18 cellular contexts compared by ENCODE assay signal in genomic region chr2:25308599-25308998, GRCh38. TPM values are rescaled to one million over a fixed set of nuclear protein-coding genes. Genes with fewer than 3 reads are reported as not detected.
DNase-seq lines count a peak whose midpoint lies in the region; ATAC-seq, FAIRE-seq and TF ChIP-seq lines count a peak whose summit lies in the region.
"Had no signal": no experiment of that assay in that cellular context is flagged by ENCODE, and none has a peak within 500 bp of the region (broad histone marks: within the 10 kb centered on the region; RNA-seq: fewer than 3 reads in every experiment).

No MANE protein-coding gene starts in this region.

- H3K36me3 ChIP-seq in SK-N-SH (replicated peaks in 1 of 2; ENCODE audit: control insufficient read depth in 1 of 2, insufficient read depth in 2 of 2, low read length in 1 of 2) (peaks cover 4 to 35% of the 10 kb centered on the region in 2 experiments), neuronal stem cell (replicated peaks in 1 of 2; ENCODE audit: control insufficient read depth in 2 of 2, insufficient read depth in 2 of 2, low read length in 2 of 2) (no peaks in the 10 kb centered on the region), kidney (ENCODE audit: control insufficient read depth in 1 of 2, insufficient read depth in 2 of 2, low read length in 2 of 2) (peaks cover 4 to 14% of the 10 kb centered on the region in 2 donors)

- no peaks in the 10 kb centered on the region for H3K27me3 Mint-ChIP-seq in central memory CD8-positive, alpha-beta T cell

- H3K27me3 ChIP-seq in SK-N-SH (ENCODE audit: insufficient read depth) (no peaks in the 10 kb centered on the region), neuronal stem cell (ENCODE audit: control insufficient read depth in 3 of 3, insufficient read depth in 3 of 3, low read depth in 1 of 3, low read length in 3 of 3) (no peaks in the 10 kb centered on the region)
- H3K27me3 ChIP-seq: ascending aorta, esophagus muscularis mucosa, spleen, upper lobe of left lung had no signal

- H3K4me1 ChIP-seq in SK-N-SH (ENCODE audit: control insufficient read depth in 1 of 2, insufficient read depth in 2 of 2, low read depth in 1 of 2, low read length in 1 of 2): peaks cover 13 to 96% of the 10 kb centered on the region in 2 experiments; a peak in 3 of 4 replicates
- peaks cover 13 to 36% of the 10 kb centered on the region in 2 donors for H3K4me1 ChIP-seq in neuronal stem cell (ENCODE audit: control insufficient read depth in 2 of 2, insufficient read depth in 1 of 2, low read depth in 1 of 2, low read length in 2 of 2)
- peaks cover 24 to 34% of the 10 kb centered on the region in 2 donors for H3K4me1 ChIP-seq in kidney (ENCODE audit: control insufficient read depth in 1 of 2, insufficient read depth in 1 of 2, low read depth in 1 of 2, low read length in 2 of 2)

- H4K20me1 ChIP-seq in SK-N-SH (ENCODE audit: insufficient read depth): peaks cover 8% of the 10 kb centered on the region

- H3K14ac ChIP-seq in neuronal stem cell (ENCODE audit: low read length): no peak overlapping the region

- no peaks in the 10 kb centered on the region for H3K9me3 Mint-ChIP-seq in central memory CD8-positive, alpha-beta T cell
- H3K9me3 Mint-ChIP-seq: T-helper 2 cell treated with Interferon-gamma antibody and Interleukin-4, amounts not matched to agents 5 μg/mL and 100 μg/mL, for 36 hours had no signal

- peak overlapping the region; percentile 95 for H2AK5ac ChIP-seq in neuronal stem cell (ENCODE audit: low read depth, low read length)

- peak; percentile 19; the same call in 1 of the 2 replicates for TF ChIP-seq RAD21 in SK-N-SH (IDR thresholded peaks at IDR 0.05; ENCODE audit: low read length)

- TF ChIP-seq CTCF in SK-N-SH (IDR thresholded peaks at IDR 0.05): no peak
- TF ChIP-seq CTCF in kidney (IDR thresholded peaks at IDR 0.05; ENCODE audit: borderline replicate concordance, extremely low read depth, insufficient read depth): no peak

- no peak overlapping the region for H3K23ac ChIP-seq in neuronal stem cell (ENCODE audit: low read depth, low read length, poor library complexity)

- H2BK15ac ChIP-seq in neuronal stem cell (ENCODE audit: low read length): peak overlapping the region; percentile 52

- no peak overlapping the region for H4K91ac ChIP-seq in neuronal stem cell (ENCODE audit: low read depth, low read length, poor library complexity)

- no peaks in the 10 kb centered on the region for H3K79me2 ChIP-seq in SK-N-SH (ENCODE audit: insufficient read depth)

- no peak overlapping the region for H2BK120ac ChIP-seq in neuronal stem cell (ENCODE audit: low read depth, low read length)

- no peak overlapping the region for H3K9ac ChIP-seq in SK-N-SH
- no peak overlapping the region for H3K9ac ChIP-seq in neuronal stem cell (ENCODE audit: low read depth, low read length, poor library complexity)
- H3K9ac ChIP-seq in kidney (ENCODE audit: low read length in 2 of 2): no peak overlapping the region

- H3K79me1 ChIP-seq in neuronal stem cell (ENCODE audit: low read depth, low read length): peaks cover 2% of the 10 kb centered on the region

- H3K27ac ChIP-seq in SK-N-SH (ENCODE audit: low read depth in 2 of 2, low read length in 1 of 2): peak overlapping the region in 1 of 2 experiments; percentile 53; a peak in 1 of 4 replicates
- H3K27ac ChIP-seq in neuronal stem cell (replicated peaks; ENCODE audit: low read length): no peak overlapping the region
- no peak overlapping the region for H3K27ac ChIP-seq in kidney (ENCODE audit: low read depth in 2 of 2, low read length in 2 of 2)
- H3K27ac ChIP-seq: ascending aorta, esophagus muscularis mucosa, spleen, upper lobe of left lung had no signal

- peak overlapping the region; percentile 33 for H2BK12ac ChIP-seq in neuronal stem cell (ENCODE audit: low read length)

- POLR2A ChIA-PET in SK-N-SH (lab: Yijun Ruan, JAX): interaction anchor here (0.9 to 1.6 kb wide), 6 partner anchors 14 to 57 kb away, joined by 3 to 7 read pairs (median 4); no protein-coding TSS in a partner anchor

- H3K4ac ChIP-seq in neuronal stem cell (ENCODE audit: low read length): peak overlapping the region; percentile 20

- CTCF ChIA-PET in SK-N-SH (lab: Yijun Ruan, JAX): interaction anchor here (0.6 to 9.7 kb wide), 26 partner anchors 8 to 289 kb away, joined by 3 to 117 read pairs (median 5); partner anchors contain the start of gene DNMT3A

- no peaks in the 10 kb centered on the region for H3K9me3 ChIP-seq in SK-N-SH
- H3K9me3 ChIP-seq in neuronal stem cell (replicated peaks in 1 of 2; ENCODE audit: control insufficient read depth in 2 of 2, insufficient read depth in 1 of 2, low read depth in 1 of 2, low read length in 2 of 2): no peaks in the 10 kb centered on the region
- H3K9me3 ChIP-seq in kidney (ENCODE audit: control insufficient read depth in 1 of 2, low read length in 2 of 2): no peaks in the 10 kb centered on the region
- H3K9me3 ChIP-seq: ascending aorta, esophagus muscularis mucosa, spleen, upper lobe of left lung had no signal

- H2AFZ ChIP-seq in SK-N-SH (ENCODE audit: low read depth) (no peak overlapping the region), neuronal stem cell (ENCODE audit: low read length) (no peak overlapping the region)

- H3F3A ChIP-seq in SK-N-SH (replicated peaks; ENCODE audit: insufficient read depth): no peaks in the 10 kb centered on the region

- H3K4me3 Mint-ChIP-seq in central memory CD8-positive, alpha-beta T cell: no peak overlapping the region
- H3K4me3 Mint-ChIP-seq: T-helper 2 cell treated with Interferon-gamma antibody and Interleukin-4, amounts not matched to agents 5 μg/mL and 100 μg/mL, for 36 hours had no signal

- intact Hi-C loops in kidney (cut with DNase I): no loop called here

- H3K9me2 ChIP-seq in SK-N-SH: no peaks in the 10 kb centered on the region

- H4K8ac ChIP-seq in neuronal stem cell (ENCODE audit: low read depth, low read length): no peak overlapping the region

- peak overlapping the region; percentile 11 for H3K27ac Mint-ChIP-seq in central memory CD8-positive, alpha-beta T cell (ENCODE audit: low read depth)

- H3K4me3 ChIP-seq in SK-N-SH (ENCODE audit: low read depth in 2 of 2, low read length in 1 of 2) (no peak overlapping the region), neuronal stem cell (ENCODE audit: low read length in 2 of 2) (no peak overlapping the region), kidney (ENCODE audit: low read length in 2 of 2) (no peak overlapping the region)
- H3K4me3 ChIP-seq: ascending aorta, esophagus muscularis mucosa, spleen, upper lobe of left lung had no signal

- H3K18ac ChIP-seq in neuronal stem cell (ENCODE audit: low read length): peak overlapping the region; percentile 62

- H3K4me2 ChIP-seq in SK-N-SH: no peak overlapping the region
- H3K4me2 ChIP-seq in neuronal stem cell (ENCODE audit: insufficient read depth, low read length, poor library complexity, severe bottlenecking): no peak overlapping the region

- H3K36me3 Mint-ChIP-seq in central memory CD8-positive, alpha-beta T cell (ENCODE audit: insufficient read depth): peaks cover 1% of the 10 kb centered on the region

- H3K4me1 Mint-ChIP-seq in central memory CD8-positive, alpha-beta T cell: peaks cover 41% of the 10 kb centered on the region

- ATAC-seq in SK-N-SH treated with all-trans-retinoic acid at 6 μM for 48 hours: no peak
- ATAC-seq in central memory CD8-positive, alpha-beta T cell (replicated peaks; ENCODE audit: extremely low read depth, poor library complexity, severe bottlenecking): no peak

- no peak overlapping the region for H2BK5ac ChIP-seq in neuronal stem cell (ENCODE audit: low read length)

- no peak for FAIRE-seq in kidney (lab: Jason Lieb, UNC)
- FAIRE-seq: A204.1, H54, RCC 7860 had no signal

- WGBS in SK-N-SH (ENCODE audit: low lambda C conversion rate): 91% methylated on average over 6 of the region's 6 CpGs
- no CpG with 5 or more reads among the region's 6 CpGs for WGBS in neuronal stem cell (ENCODE audit: extremely low coverage in 2 of 2, insufficient read length in 2 of 2, insufficient replicate concordance in 1 of 2), 2 donors

- TF ChIP-seq EP300 in SK-N-SH (IDR thresholded peaks at IDR 0.05; ENCODE audit: borderline replicate concordance in 1 of 2, low read depth in 1 of 2, low read length in 1 of 2): no peak

- DNase-seq in SK-N-SH (no peak), MV-4-11 (lab: John Stamatoyannopoulos, UW) (peak; percentile 12), neuronal stem cell (ENCODE audit: low spot score) (no peak), kidney (no peak), UCSD-AML1 (lab: John Stamatoyannopoulos, UW; ENCODE audit: unreplicated experiment) (no peak), OCI-M2 (lab: John Stamatoyannopoulos, UW; ENCODE audit: unreplicated experiment) (no peak)
- no peak for DNase-seq in central memory CD8-positive, alpha-beta T cell (ENCODE audit: low spot score in 2 of 2)
- DNase-seq: DMS 273 treated with DMSO at 0.1 percent for 48 hours, kidney glomerular epithelial cell, spleen, upper lobe of left lung had no signal

TF ChIP-seq in SK-N-SH treated with all-trans-retinoic acid at 6 μM for 48 hours, 23 proteins besides CTCF, POLR2A, EP300 and RAD21 (continues in another document):
- no peak for TF ChIP-seq SNAI2 (CRISPR knock-in tag; IDR thresholded peaks at IDR 0.05)
- no peak for TF ChIP-seq ZFP30 (CRISPR knock-in tag; IDR thresholded peaks at IDR 0.05)
- no peak for TF ChIP-seq POU6F1 (CRISPR knock-in tag; IDR thresholded peaks at IDR 0.05; ENCODE audit: borderline replicate concordance, low read depth)
- no peak for TF ChIP-seq OSR1 (CRISPR knock-in tag; IDR thresholded peaks at IDR 0.05)
- TF ChIP-seq ISL1 (CRISPR knock-in tag; IDR thresholded peaks at IDR 0.05): no peak

RNA-seq across cellular contexts. Expression of gene DNMT3A, which starts 33.1 kb away (rescaled TPM):
- 5.5 and 5.6 TPM in 2 replicates for polyA plus RNA-seq in SK-N-SH (2012; rRNA removed)
- 2.3 and 2.6 TPM in 2 replicates for polyA plus RNA-seq in SK-N-SH (2012; cell fraction: cytosol; rRNA removed)
- polyA plus RNA-seq in SK-N-SH (2012; cell fraction: nucleus; rRNA removed): 18.6 and 20.2 TPM in 2 replicates
- polyA plus RNA-seq in neuronal stem cell (2013, experiment 1 of 2): 47.2 TPM
- polyA plus RNA-seq in neuronal stem cell (2013, experiment 2 of 2): 47.4 TPM
- total RNA-seq in kidney: 31.4 TPM
- 6.5 TPM for polyA plus RNA-seq in kidney (ENCODE audit: insufficient read depth, low read depth, low replicate concordance)
